In genomic region chr15:42575188-42576039, GRCh38 we compare ENCODE assay signal across 8 cellular contexts. TPM values are rescaled to one million over a fixed set of nuclear protein-coding genes. Genes with fewer than 3 reads are reported as not detected.
DNase-seq lines count a peak whose midpoint lies in the region; ATAC-seq, FAIRE-seq and TF ChIP-seq lines count a peak whose summit lies in the region.

Gene STARD9 (plus strand): TSS chr15:42575606. CDS start chr15:42575716, 110 bp downstream.

- no peak within 1 kb of the TSS for H3K27ac ChIP-seq in H1 (ENCODE audit: low read depth, low read length)
- no peak within 1 kb of the TSS for H3K27ac ChIP-seq in mesendoderm (ENCODE audit: low read depth, low read length)

- peaks cover 1 to 11% (median 9%) of the 10 kb centered on the region in 4 experiments for H3K27me3 ChIP-seq in H1 (replicated peaks in 1 of 4; ENCODE audit: control insufficient read depth in 3 of 4, extremely low read depth in 1 of 4, insufficient read depth in 3 of 4, low read length in 3 of 4)
- no peaks in the 10 kb centered on the region for H3K27me3 ChIP-seq in mesendoderm (ENCODE audit: insufficient read depth, low read length, poor library complexity)

- no peak for TF ChIP-seq EP300 in H1 (IDR thresholded peaks at IDR 0.05; ENCODE audit: borderline replicate concordance in 1 of 2, low read depth in 2 of 2, low read length in 2 of 2)

- H2BK20ac ChIP-seq in H1 (ENCODE audit: low read length) = no peak within 1 kb of the TSS

- no peaks in the 10 kb centered on the region for H4K20me1 ChIP-seq in H1 (replicated peaks in 1 of 2; ENCODE audit: control insufficient read depth in 1 of 2, insufficient read depth in 2 of 2, low read length in 2 of 2)

- H3K36me3 ChIP-seq in H1 (ENCODE audit: control insufficient read depth in 2 of 4, insufficient read depth in 4 of 4, low read length in 3 of 4) (no peaks in the 10 kb centered on the region), mesendoderm (ENCODE audit: control insufficient read depth, insufficient read depth, low read length) (no peaks in the 10 kb centered on the region)

- H3K56ac ChIP-seq in H1 (replicated peaks; ENCODE audit: insufficient read length, low read depth, low read length) (no peak within 1 kb of the TSS), mesendoderm (ENCODE audit: low read length) (peak within 1 kb of the TSS; percentile 88)

- H3K79me2 ChIP-seq in H1 (ENCODE audit: control insufficient read depth in 1 of 2, insufficient read depth in 2 of 2, low read length in 2 of 2) (no peaks in the 10 kb centered on the region), mesendoderm (ENCODE audit: control insufficient read depth, insufficient read depth, low read length) (no peaks in the 10 kb centered on the region)

- H2AFZ ChIP-seq in H1 (ENCODE audit: low read length) = peak within 1 kb of the TSS; percentile 91

- peak; percentile 84 for ATAC-seq in GM21390 (IDR thresholded peaks at IDR 0.05; ENCODE audit: unreplicated experiment)

- POLR2A ChIA-PET in H1 (lab: Charles Lee; ENCODE audit: partially characterized antibody) = interaction anchor here (0.6 to 2.2 kb wide), 8 partner anchors 8 to 244 kb away, joined by 3 to 9 read pairs (median 3); partner anchors contain the start of genes HAUS2 and LRRC57

- H2BK15ac ChIP-seq in H1 (ENCODE audit: low read length) (0 out of 2 replicates have a peak within 1 kb of the TSS, but pooled peaks have one; percentile 11), mesendoderm (replicated peaks; ENCODE audit: low read depth) (no peak within 1 kb of the TSS)

- peak within 1 kb of the TSS; percentile 68; the same call in 1 of the 2 replicates for H2BK12ac ChIP-seq in H1 (ENCODE audit: low read depth, low read length)

- no peak for TF ChIP-seq RAD21 in H1 (IDR thresholded peaks at IDR 0.05 in 1 of 2, conservative IDR thresholded peaks at IDR 0.05 in 1 of 2; ENCODE audit: low read depth in 2 of 2, low read length in 2 of 2)

- H2BK120ac ChIP-seq in H1 (replicated peaks; ENCODE audit: low read depth, low read length) (no peak within 1 kb of the TSS), mesendoderm (ENCODE audit: low read depth, low read length) (no peak within 1 kb of the TSS)

- H2AK5ac ChIP-seq in H1 (ENCODE audit: low read depth, low read length) = 0 out of 2 replicates have a peak within 1 kb of the TSS, but pooled peaks have one; percentile 53
- H2AK5ac ChIP-seq in mesendoderm (ENCODE audit: low read length) = no peak within 1 kb of the TSS

- H3K23me2 ChIP-seq in H1 (ENCODE audit: low read depth, low read length) = peaks cover 14% of the 10 kb centered on the region; the same call in 1 of the 2 replicates

- H3K4me3 ChIP-seq in H1 (ENCODE audit: extremely low read depth in 1 of 4, insufficient read depth in 2 of 4, low read depth in 3 of 4, low read length in 4 of 4) (peak within 1 kb of the TSS; percentile 67 to 80 (median 72)), mesendoderm (ENCODE audit: low read length) (peak within 1 kb of the TSS; percentile 53)

- TF ChIP-seq CTCF in H1 (IDR thresholded peaks at IDR 0.05; ENCODE audit: control extremely low read depth in 1 of 3, insufficient read depth in 1 of 3, low read depth in 1 of 3, low read length in 3 of 3) = no peak

- no peak within 1 kb of the TSS for H3K14ac ChIP-seq in H1 (ENCODE audit: insufficient read length)

- FAIRE-seq in H1 (lab: Jason Lieb, UNC) = no peak

- H3K23ac ChIP-seq in H1 (ENCODE audit: insufficient read length) = no peak within 1 kb of the TSS
- no peak within 1 kb of the TSS for H3K23ac ChIP-seq in mesendoderm (ENCODE audit: low read length)

- H4K5ac ChIP-seq in H1 (ENCODE audit: insufficient read length, low read depth, low read length) = peak within 1 kb of the TSS; percentile 66
- no peak within 1 kb of the TSS for H4K5ac ChIP-seq in mesendoderm (ENCODE audit: low read length)

- peak in 1 of 2 experiments; percentile 71; a peak in 2 of 3 replicates for TF ChIP-seq POLR2A in H1 (IDR thresholded peaks at IDR 0.05; ENCODE audit: control extremely low read depth in 1 of 2, low read depth in 2 of 2, low read length in 2 of 2)

- H3K4ac ChIP-seq in H1 (replicated peaks; ENCODE audit: insufficient read length, low read depth, low read length) = peak within 1 kb of the TSS; percentile 38
- H3K4ac ChIP-seq in mesendoderm (ENCODE audit: low read depth, low read length) = no peak within 1 kb of the TSS

- CTCF ChIA-PET in H1 (lab: Charles Lee; ENCODE audit: partially characterized antibody) = interaction anchor here (0.7 to 2.4 kb wide), 5 partner anchors 16 to 617 kb away, joined by 3 to 6 read pairs (median 3); no protein-coding TSS in a partner anchor

- H2BK5ac ChIP-seq in H1 (ENCODE audit: low read depth, low read length) (no peak within 1 kb of the TSS), mesendoderm (ENCODE audit: low read length) (peak within 1 kb of the TSS; percentile 19)

- 0 out of 2 replicates have a peak, but pooled peaks cover 4% of the 10 kb centered on the region for H3K79me1 ChIP-seq in H1 (ENCODE audit: low read depth, low read length)
- H3K79me1 ChIP-seq in mesendoderm (ENCODE audit: low read length) = no peaks in the 10 kb centered on the region

- H3K9ac ChIP-seq in H1 (replicated peaks in 1 of 4; ENCODE audit: extremely low read depth in 1 of 4, low read depth in 3 of 4, low read length in 3 of 4) = peak within 1 kb of the TSS; percentile 56 to 76 (median 62)
- peak within 1 kb of the TSS; percentile 76 for H3K9ac ChIP-seq in mesendoderm (ENCODE audit: low read length)

- H4K8ac ChIP-seq in H1 (ENCODE audit: extremely low read depth, insufficient read depth, low read length) = peak within 1 kb of the TSS; percentile 75; the same call in 1 of the 2 replicates
- H4K8ac ChIP-seq in mesendoderm (ENCODE audit: low read depth, low read length) = no peak within 1 kb of the TSS

- H3K9me3 ChIP-seq in H1 (ENCODE audit: insufficient read depth in 2 of 2, low read depth in 1 of 2, low read length in 1 of 2) = no peaks in the 10 kb centered on the region

- DNase-seq in Caki2 (ENCODE audit: low read depth) (peak; percentile 99), HUDEP-2 (lab: John Stamatoyannopoulos, UW; ENCODE audit: unreplicated experiment in 76 of 76) (peak; percentile 77 to 99 (median 98)), NOMO-1 treated with dmso at 0.1 percent for 144 hours (lab: John Stamatoyannopoulos, UW; ENCODE audit: unreplicated experiment) (peak; percentile 97), H1 (ENCODE audit: low read depth in 1 of 2, low spot score in 2 of 2) (peak; percentile 97), mesendoderm (peak; percentile 99)
- peak; percentile 81 to 91 (median 85) for DNase-seq in activated CD8-positive, alpha-beta memory T cell treated with anti-CD3 and anti-CD28 coated beads for 48 hours (ENCODE audit: low read depth in 2 of 3, low spot score in 2 of 3)
- peak; percentile 92 for DNase-seq in stimulated activated CD8-positive, alpha-beta memory T cell treated with anti-CD3 and anti-CD28 coated beads, Interleukin-12 subunit alpha, Interleukin-12 subunit beta, amount 100 ng/mL, for 4 hours (ENCODE audit: low read depth)

- H3K4me1 ChIP-seq in H1 (replicated peaks in 1 of 4; ENCODE audit: control insufficient read depth in 3 of 4, insufficient read depth in 4 of 4, low read length in 3 of 4) = no peaks in the 10 kb centered on the region; a peak in 1 of 7 replicates
- no peaks in the 10 kb centered on the region for H3K4me1 ChIP-seq in mesendoderm (ENCODE audit: control insufficient read depth, low read depth, low read length)

- 2% methylated on average over 72 of the region's 95 CpGs; no CpG with 5 or more reads in 1 of the 2 experiments for WGBS in H1 (ENCODE audit: extremely low coverage in 1 of 2, insufficient coverage in 1 of 2, insufficient read length in 1 of 2, insufficient replicate concordance in 2 of 2, low coverage in 1 of 2, low lambda C conversion rate in 2 of 2, missing lambda C conversion rate in 1 of 2), 2 experiments
- no CpG with 5 or more reads among the region's 95 CpGs for WGBS in mesendoderm (ENCODE audit: extremely low coverage, insufficient coverage, low lambda C conversion rate)

- H4K91ac ChIP-seq in H1 (replicated peaks; ENCODE audit: insufficient read length, low read length) = no peak within 1 kb of the TSS

- in situ Hi-C loops in Caki2 (cut with HindIII; ENCODE audit: low pct_unique_long_range_greater_than_20kb, low sequenced_read_pairs) = no loop called here

- peak within 1 kb of the TSS; percentile 71 for H3K18ac ChIP-seq in H1 (ENCODE audit: extremely low read depth, low read length)
- peak within 1 kb of the TSS; percentile 33 for H3K18ac ChIP-seq in mesendoderm (ENCODE audit: low read length)

- H3K4me2 ChIP-seq in H1 (ENCODE audit: insufficient read depth in 1 of 2, low read depth in 2 of 2, low read length in 2 of 2) (peak within 1 kb of the TSS; percentile 83 to 95), mesendoderm (ENCODE audit: low read length) (peak within 1 kb of the TSS; percentile 85)

TF ChIP-seq in H1, 55 proteins besides CTCF, POLR2A, EP300 and RAD21 (continues in another document):
- TF ChIP-seq KDM1A (IDR thresholded peaks at IDR 0.05; ENCODE audit: borderline replicate concordance, low read length) (no peak), NRF1 (IDR thresholded peaks at IDR 0.05; ENCODE audit: low read depth, low read length) (peak; percentile 28; the same call in 1 of the 2 replicates), BRCA1 (IDR thresholded peaks at IDR 0.05; ENCODE audit: low read depth, low read length) (no peak), ATF2 (IDR thresholded peaks at IDR 0.05; ENCODE audit: low read length) (no peak), JUN (IDR thresholded peaks at IDR 0.05; ENCODE audit: low read depth, low read length) (no peak)

RNA-seq across cellular contexts. Expression of gene STARD9, which starts in this region (rescaled TPM):
- total RNA-seq in Caki2 (2014; rRNA removed; shearing (Covaris generic); ENCODE audit: low replicate concordance) = 0.29 and 0.41 TPM in 2 replicates
- 6.0 and 7.0 TPM in 2 replicates for total RNA-seq in H1 (2021; fragmentation: NEBNext Ultra II Directional; extraction: Animal tissue kit (Norgen Biotek cat#: 25700))
- 2.8 and 3.3 TPM in 2 replicates for polyA plus RNA-seq in H1 (2011; rRNA removed)
- polyA plus RNA-seq in H1 (2011; cell fraction: cytosol; rRNA removed) = 3.2 TPM
- 17.0 TPM for polyA plus RNA-seq in H1 (2011; cell fraction: nucleus; rRNA removed)
- polyA plus RNA-seq in H1 (2012, experiment 1 of 2) = 4.0 to 5.0 TPM (median 4.5 TPM) in 4 replicates
- polyA plus RNA-seq in H1 (2012, experiment 2 of 2) = 0.31 TPM
- polyA plus RNA-seq in H1 (2013, experiment 1 of 2) = 2.6 TPM
- polyA plus RNA-seq in H1 (2013, experiment 2 of 2) = 2.0 TPM
- 12.2 and 14.3 TPM in 2 replicates for polyA minus RNA-seq in H1 (2011; rRNA and poly(A)+ RNA removed)
- polyA minus RNA-seq in H1 (2011; cell fraction: cytosol; rRNA and poly(A)+ RNA removed) = 4.0 TPM
- 16.6 TPM for polyA minus RNA-seq in H1 (2011; cell fraction: nucleus; rRNA and poly(A)+ RNA removed)
- polyA plus RNA-seq in mesendoderm (2013, experiment 1 of 2) = 0.48 TPM
- polyA plus RNA-seq in mesendoderm (2013, experiment 2 of 2) = 0.53 TPM

Comparison
In these comparisons a context has a peak if more than half of its experiments do, and no peak if none do; other contexts are left out.
1. Peak in DNase-seq in Caki2; RNA of the gene not detected or under 1 TPM.